Comparison of ENCODE assay signal across 30 cellular contexts in the genomic region with DNA sequence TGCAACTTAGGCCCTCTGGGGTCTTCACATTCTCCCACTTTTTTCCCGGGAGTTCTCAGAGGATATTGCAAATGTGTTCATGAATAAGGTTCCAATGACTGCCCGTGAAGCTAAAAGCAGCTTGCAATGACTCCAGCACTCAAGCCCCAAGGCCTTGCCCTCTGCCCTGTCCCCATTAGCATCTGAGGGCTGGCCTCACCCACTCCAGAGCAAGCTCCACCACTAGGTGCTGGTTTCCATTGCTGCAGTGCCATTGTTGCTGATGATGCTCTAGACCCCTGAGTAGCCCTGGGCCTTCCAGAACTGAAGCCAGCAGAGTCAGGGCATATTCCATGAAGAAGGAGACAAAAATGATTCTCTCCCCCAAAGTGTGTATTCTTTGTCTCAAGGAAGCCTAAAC.
"Had no signal": no experiment of that assay in that cellular context is flagged by ENCODE, and none has a peak within 500 bp of the region (broad histone marks: within the 10 kb centered on the region; RNA-seq: fewer than 3 reads in every experiment).

No MANE protein-coding gene starts in this region.

- H3K9me3 ChIP-seq: ascending aorta had no signal

- H3K4me3 ChIP-seq: ascending aorta, cardiac muscle cell had no signal

- ATAC-seq: activated CD4-positive, alpha-beta T cell treated with anti-CD3 and anti-CD28 coated beads for 36 hours; activated CD4-positive, CD25-positive, alpha-beta regulatory T cell treated with anti-CD3 and anti-CD28 coated beads, Interleukin-2, amount 50 U/mL, for 24 hours; activated CD8-positive, alpha-beta memory T cell treated with anti-CD3 and anti-CD28 coated beads, Interleukin-2, amount 10 ng/mL, durations not matched to agents 7 days and 5 days; activated CD8-positive, alpha-beta T cell treated with anti-CD3 and anti-CD28 coated beads, Interleukin-2, amount 10 ng/mL, durations not matched to agents 7 days and 5 days; activated naive CD8-positive, alpha-beta T cell treated with anti-CD3 and anti-CD28 coated beads, Interleukin-2, amount 50 U/mL, for 24 hours had no signal

- H3K36me3 ChIP-seq: ascending aorta, cardiac muscle cell had no signal

- FAIRE-seq: bronchial epithelial cell, TTC549 had no signal

- DNase-seq: activated CD4-positive, alpha-beta memory T cell treated with anti-CD3 and anti-CD28 coated beads, Interleukin-2, amount 10 ng/mL, durations not matched to agents 7 days and 5 days; activated CD4-positive, alpha-beta T cell treated with anti-CD3 and anti-CD28 coated beads for 1 hour; activated CD4-positive, alpha-beta T cell treated with anti-CD3 and anti-CD28 coated beads for 36 hours; activated CD4-positive, alpha-beta T cell treated with anti-CD3 and anti-CD28 coated beads for 48 hours; activated CD4-positive, alpha-beta T cell treated with anti-CD3 and anti-CD28 coated beads, Interleukin-2, amount 10 ng/mL, durations not matched to agents 7 days and 5 days; activated CD4-positive, alpha-beta T cell treated with anti-CD3 and anti-CD28 coated beads, Interleukin-2, amount 50 U/mL, for 48 hours; activated CD4-positive, CD25-positive, alpha-beta regulatory T cell; activated CD8-positive, alpha-beta memory T cell treated with anti-CD3 and anti-CD28 coated beads for 24 hours; activated CD8-positive, alpha-beta memory T cell treated with anti-CD3 and anti-CD28 coated beads, Interleukin-2, amount 10 ng/mL, durations not matched to agents 7 days and 5 days; activated CD8-positive, alpha-beta memory T cell treated with anti-CD3 and anti-CD28 coated beads, Interleukin-2, amount 50 U/mL, for 48 hours; activated CD8-positive, alpha-beta T cell treated with anti-CD3 and anti-CD28 coated beads, Interleukin-2, amount 10 ng/mL, durations not matched to agents 7 days and 5 days; activated effector memory CD4-positive, alpha-beta T cell treated with Interleukin-2 at 50 U/mL for 16 hours; activated gamma-delta T cell; activated naive CD4-positive, alpha-beta T cell treated with anti-CD3 and anti-CD28 coated beads, Interleukin-2, amount 10 ng/mL, durations not matched to agents 7 days and 5 days; activated naive CD4-positive, alpha-beta T cell treated with Interleukin-2 at 50 U/mL for 16 hours; activated naive CD8-positive, alpha-beta T cell treated with anti-CD3 and anti-CD28 coated beads, Interleukin-2, amount 10 ng/mL, durations not matched to agents 7 days and 5 days; activated naive CD8-positive, alpha-beta T cell treated with anti-CD3 and anti-CD28 coated beads, Interleukin-2, amount 50 U/mL, for 24 hours; activated T-cell treated with anti-CD3 and anti-CD28 coated beads, Interleukin-2, amount 50 U/mL, for 24 hours; activated T-cell treated with anti-CD3 and anti-CD28 coated beads, Interleukin-2, amount 50 U/mL, for 48 hours; amygdala; anterior cingulate cortex; central memory CD4-positive, alpha-beta T cell; T-helper 2 cell; T-helper 9 cell had no signal

- H3K4me1 ChIP-seq: ascending aorta had no signal

- H3K27me3 ChIP-seq: ascending aorta, cardiac muscle cell had no signal

- H3K27ac ChIP-seq: ascending aorta, cardiac muscle cell, VCaP had no signal
